In the genomic region with DNA sequence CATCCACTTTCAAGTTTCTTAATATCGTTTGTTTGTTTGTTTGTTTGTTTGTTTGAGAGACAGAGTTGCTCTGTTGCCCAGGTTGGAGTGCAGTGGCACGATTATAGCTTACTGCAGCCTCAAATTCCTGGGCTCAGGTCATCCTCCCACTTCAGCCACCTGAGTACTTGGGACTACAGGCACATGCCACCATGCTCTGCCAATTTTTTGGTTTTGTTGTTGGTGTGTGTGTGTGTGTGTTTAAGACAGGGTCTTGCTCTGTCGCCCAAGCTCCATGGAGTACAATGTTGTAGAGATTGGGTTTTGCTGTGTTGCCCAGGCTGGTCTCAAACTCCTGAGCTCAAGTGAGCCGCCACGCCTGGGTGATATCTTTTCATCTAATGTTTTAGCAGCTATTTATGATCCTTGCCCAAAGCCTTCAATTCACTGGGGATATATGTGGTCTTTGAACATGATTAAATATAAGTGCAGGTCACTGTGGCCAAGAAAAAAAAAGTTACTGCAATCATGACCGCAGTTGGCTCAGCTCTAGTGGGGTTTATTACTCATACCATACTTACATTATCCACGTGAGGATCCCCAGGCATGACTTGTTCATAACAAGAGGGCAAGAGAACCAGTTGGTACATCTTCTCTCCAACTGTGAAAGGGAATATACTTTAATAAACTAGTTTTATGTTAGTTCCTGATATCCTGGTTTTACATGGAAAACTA, we compare ENCODE assay signal across 12 cellular contexts. TPM values are rescaled to one million over a fixed set of nuclear protein-coding genes. Genes with fewer than 3 reads are reported as not detected.
DNase-seq lines count a peak whose midpoint lies in the region; ATAC-seq and TF ChIP-seq lines count a peak whose summit lies in the region.
"Had no signal": no experiment of that assay in that cellular context is flagged by ENCODE, and none has a peak within 500 bp of the region (broad histone marks: within the 10 kb centered on the region; RNA-seq: fewer than 3 reads in every experiment).

No MANE protein-coding gene starts in this region.

- peaks cover 5% of the 10 kb centered on the region for H3K9me3 Mint-ChIP-seq in natural killer cell treated with Interleukin-12 subunit alpha and Interleukin-12 subunit beta and Interleukin-15 and Interleukin-18, amount 100 ng/mL, for 72 hours
- H3K9me3 Mint-ChIP-seq in natural killer cell: no peaks in the 10 kb centered on the region
- peaks cover 9% of the 10 kb centered on the region for H3K9me3 Mint-ChIP-seq in dendritic cell treated with granulocyte-macrophage colony-stimulating factor and Interleukin-4, amounts not matched to agents 40 ng/mL and 50 ng/mL, for 4 days

- no peak for DNase-seq in natural killer cell treated with Interleukin-12 subunit alpha and Interleukin-12 subunit beta and Interleukin-15 and Interleukin-18, amount 100 ng/mL, for 72 hours (ENCODE audit: low spot score)
- DNase-seq in natural killer cell: no peak
- peak; percentile 68 for DNase-seq in RWPE1 (ENCODE audit: low spot score)
- no peak for DNase-seq in stimulated activated CD4-positive, alpha-beta T cell treated with anti-CD3 and anti-CD28 coated beads, Interleukin-4, amount 100 ng/mL, for 1 hour
- DNase-seq in NCI-H2107 (lab: John Stamatoyannopoulos, UW): no peak
- DNase-seq in middle frontal gyrus (ENCODE audit: extremely low spot score, low spot score): no peak
- DNase-seq: activated CD4-positive, alpha-beta T cell treated with anti-CD3 and anti-CD28 coated beads for 48 hours; NCI-H2171 treated with DMSO at 0.1 percent for 48 hours; upper lobe of left lung had no signal

- peaks cover 19% of the 10 kb centered on the region for H3K36me3 Mint-ChIP-seq in natural killer cell treated with Interleukin-12 subunit alpha and Interleukin-12 subunit beta and Interleukin-15 and Interleukin-18, amount 100 ng/mL, for 72 hours
- no peaks in the 10 kb centered on the region for H3K36me3 Mint-ChIP-seq in natural killer cell
- peaks cover 77% of the 10 kb centered on the region for H3K36me3 Mint-ChIP-seq in dendritic cell treated with granulocyte-macrophage colony-stimulating factor and Interleukin-4, amounts not matched to agents 40 ng/mL and 50 ng/mL, for 4 days (ENCODE audit: low read depth)

- peak in 1 of 2 donors; percentile 84 for ATAC-seq in natural killer cell treated with Interleukin-12 subunit alpha and Interleukin-12 subunit beta and Interleukin-15 and Interleukin-18, amount 100 ng/mL, for 72 hours
- no peak for ATAC-seq in natural killer cell
- ATAC-seq in GM21529 (IDR thresholded peaks at IDR 0.05; ENCODE audit: unreplicated experiment): no peak

- no peaks in the 10 kb centered on the region for H3K27me3 Mint-ChIP-seq in natural killer cell treated with Interleukin-12 subunit alpha and Interleukin-12 subunit beta and Interleukin-15 and Interleukin-18, amount 100 ng/mL, for 72 hours
- H3K27me3 Mint-ChIP-seq in natural killer cell (ENCODE audit: low read depth in 2 of 2): no peaks in the 10 kb centered on the region
- no peaks in the 10 kb centered on the region for H3K27me3 Mint-ChIP-seq in dendritic cell treated with granulocyte-macrophage colony-stimulating factor and Interleukin-4, amounts not matched to agents 40 ng/mL and 50 ng/mL, for 4 days

- CTCF ChIA-PET in RWPE1 (lab: Yijun Ruan, JAX): no interaction called here

- intact Hi-C loops in natural killer cell (cut with micrococcal nuclease): no loop called here
- intact Hi-C loops in dendritic cell treated with granulocyte-macrophage colony-stimulating factor and Interleukin-4, amounts not matched to agents 40 ng/mL and 50 ng/mL, for 4 days (cut with micrococcal nuclease): loop anchor here (10.0 kb wide), 1 partner anchor 57 kb away; no protein-coding TSS in a partner anchor

- peaks cover 21 to 30% of the 10 kb centered on the region in 2 donors for H3K4me1 Mint-ChIP-seq in natural killer cell treated with Interleukin-12 subunit alpha and Interleukin-12 subunit beta and Interleukin-15 and Interleukin-18, amount 100 ng/mL, for 72 hours (ENCODE audit: low read depth in 2 of 2)
- H3K4me1 Mint-ChIP-seq in natural killer cell: peaks cover 18 to 19% of the 10 kb centered on the region in 2 donors
- peaks cover 30% of the 10 kb centered on the region for H3K4me1 Mint-ChIP-seq in dendritic cell treated with granulocyte-macrophage colony-stimulating factor and Interleukin-4, amounts not matched to agents 40 ng/mL and 50 ng/mL, for 4 days (ENCODE audit: low read depth)

- peak overlapping the region; percentile 13 to 15 for H3K27ac Mint-ChIP-seq in natural killer cell treated with Interleukin-12 subunit alpha and Interleukin-12 subunit beta and Interleukin-15 and Interleukin-18, amount 100 ng/mL, for 72 hours
- no peak overlapping the region for H3K27ac Mint-ChIP-seq in natural killer cell
- peak overlapping the region; percentile 5 for H3K27ac Mint-ChIP-seq in dendritic cell treated with granulocyte-macrophage colony-stimulating factor and Interleukin-4, amounts not matched to agents 40 ng/mL and 50 ng/mL, for 4 days

- H3K4me3 Mint-ChIP-seq in natural killer cell treated with Interleukin-12 subunit alpha and Interleukin-12 subunit beta and Interleukin-15 and Interleukin-18, amount 100 ng/mL, for 72 hours: no peak overlapping the region
- no peak overlapping the region for H3K4me3 Mint-ChIP-seq in natural killer cell
- no peak overlapping the region for H3K4me3 Mint-ChIP-seq in dendritic cell treated with granulocyte-macrophage colony-stimulating factor and Interleukin-4, amounts not matched to agents 40 ng/mL and 50 ng/mL, for 4 days

- POLR2A ChIA-PET in RWPE1 (lab: Yijun Ruan, JAX; ENCODE audit: low non-redundant PET): no interaction called here

- TF ChIP-seq CTCF in natural killer cell (IDR thresholded peaks at IDR 0.05) (no peak), RWPE1 (conservative IDR thresholded peaks at IDR 0.05; ENCODE audit: low read depth) (no peak)

- peak overlapping the region; percentile 58 for H3K27ac ChIP-seq in RWPE1
- H3K27ac ChIP-seq: cardiac muscle cell, upper lobe of left lung had no signal

RNA-seq across cellular contexts. Expression of a gene that starts 8.0 kb away (rescaled TPM):
- total RNA-seq in natural killer cell treated with Interleukin-12 subunit alpha and Interleukin-12 subunit beta and Interleukin-15 and Interleukin-18, amount 100 ng/mL, for 72 hours: 10 to 100 TPM; 38.3 to 81.8 TPM
- 10 to 100 TPM; 18.1 to 28.4 (median 25.0) TPM for total RNA-seq in natural killer cell

RNA-seq across cellular contexts. Expression of a gene that starts 8.1 kb away (rescaled TPM):
- 1 to 10 TPM in 1 of 2 donors, under 1 TPM in 1; 0.29 to 1.2 TPM for total RNA-seq in natural killer cell treated with Interleukin-12 subunit alpha and Interleukin-12 subunit beta and Interleukin-15 and Interleukin-18, amount 100 ng/mL, for 72 hours
- under 1 TPM in 2 of 3 donors, not detected in 1; 0.33 to 0.39 TPM for total RNA-seq in natural killer cell

RNA-seq across cellular contexts. Expression of a gene that starts 51.6 kb away (rescaled TPM):
- total RNA-seq in natural killer cell treated with Interleukin-12 subunit alpha and Interleukin-12 subunit beta and Interleukin-15 and Interleukin-18, amount 100 ng/mL, for 72 hours: 100 to 1,000 TPM in 1 of 2 donors, 10 to 100 TPM in 1; 98.1 to 136 TPM
- 10 to 100 TPM; 73.8 to 77.0 (median 74.6) TPM for total RNA-seq in natural killer cell

Comparison
In these comparisons a context has a peak if more than half of its experiments do, and no peak if none do; other contexts are left out.
1. H3K27ac Mint-ChIP-seq: peak in natural killer cell treated with Interleukin-12 subunit alpha and Interleukin-12 subunit beta and Interleukin-15 and Interleukin-18, amount 100 ng/mL, for 72 hours (2 of 2) and dendritic cell treated with granulocyte-macrophage colony-stimulating factor and Interleukin-4, amounts not matched to agents 40 ng/mL and 50 ng/mL, for 4 days (single experiment); none in natural killer cell (0 of 2).